ENCODE assay signal across 1 cellular context in genomic region chr13:41231025-41231677, GRCh38.
TF ChIP-seq lines count a peak whose summit lies in the region.

No MANE protein-coding gene starts in this region.

TF ChIP-seq in HepG2, 621 proteins besides CTCF, POLR2A, EP300 and RAD21:
- no peak for TF ChIP-seq FOXA1 (IDR thresholded peaks at IDR 0.05)
- TF ChIP-seq FOXA1 (CRISPR knock-in tag; IDR thresholded peaks at IDR 0.05): 0 out of 2 replicates have a peak, but pooled peaks have one; percentile 23
- TF ChIP-seq SYNCRIP (IDR thresholded peaks at IDR 0.05; ENCODE audit: insufficient read depth, low read depth, low read length): no peak
